12 cellular contexts compared by ENCODE assay signal in genomic region chr9:108439967-108440366, GRCh38.
A peak's percentile ranks its signal among the peaks of the same experiment; 100 is the strongest.
DNase-seq lines count a peak whose midpoint lies in the region; ATAC-seq and TF ChIP-seq lines count a peak whose summit lies in the region.
"Had no signal": no experiment of that assay in that cellular context is flagged by ENCODE, and none has a peak within 500 bp of the region (broad histone marks: within the 10 kb centered on the region; RNA-seq: fewer than 3 reads in every experiment).

No MANE protein-coding gene starts in this region.

- no peaks in the 10 kb centered on the region for H3K36me3 ChIP-seq in tibial artery

- H3K27ac ChIP-seq in tibial artery: peak overlapping the region; percentile 17 to 32
- no peak overlapping the region for H3K27ac ChIP-seq in substantia nigra (ENCODE audit: low read depth, low read length, poor library complexity, severe bottlenecking)

- ATAC-seq in HG02870 (IDR thresholded peaks at IDR 0.05; ENCODE audit: unreplicated experiment): no peak
- no peak for ATAC-seq in GM19324 (IDR thresholded peaks at IDR 0.05; ENCODE audit: low FRiP score, unreplicated experiment)

- intact Hi-C loops in tibial artery (cut with DNase I; ENCODE audit: low total_unique reads): no loop called here

- no peak for TF ChIP-seq CTCF in tibial artery (IDR thresholded peaks at IDR 0.05)

- peaks cover 0 to 55% (median 15%) of the 10 kb centered on the region in 4 donors for H3K4me1 ChIP-seq in tibial artery

- DNase-seq in HS-5 (ENCODE audit: low read depth): peak; percentile 86
- peak; percentile 37 for DNase-seq in astrocyte of the hippocampus (ENCODE audit: low read depth, low spot score)
- DNase-seq in hepatic stellate cell (ENCODE audit: low spot score): peak; percentile 17
- no peak for DNase-seq in tibial artery
- DNase-seq in activated T-cell treated with anti-CD3 and anti-CD28 coated beads for 4 hours: no peak
- DNase-seq in substantia nigra (lab: John Stamatoyannopoulos, UW): no peak
- DNase-seq: amygdala; effector memory CD4-positive, alpha-beta T cell; NCI-H1092 treated with DMSO at 0.1 percent for 48 hours; NCI-H446 had no signal

- H3K9me3 ChIP-seq in tibial artery: no peaks in the 10 kb centered on the region

- no peak overlapping the region for H3K4me3 ChIP-seq in tibial artery

- H3K27me3 ChIP-seq in tibial artery: no peaks in the 10 kb centered on the region

Comparison
In these comparisons a context has a peak if more than half of its experiments do, and no peak if none do; other contexts are left out.
1. DNase-seq: peak in HS-5 (single experiment), astrocyte of the hippocampus (single experiment) and hepatic stellate cell (single experiment); none in tibial artery (0 of 2), activated T-cell treated with anti-CD3 and anti-CD28 coated beads for 4 hours (single experiment) and substantia nigra (0 of 49).